In genomic region chr17:80855968-80856862, GRCh38 we compare ENCODE assay signal across 8 cellular contexts.
DNase-seq lines count a peak whose midpoint lies in the region; ATAC-seq lines count a peak whose summit lies in the region.

No MANE protein-coding gene starts in this region.

- H3K4me1 ChIP-seq in adipocyte (ENCODE audit: control insufficient read depth, insufficient read depth, low read length), result peaks cover 29% of the 10 kb centered on the region

- peak; percentile 82 for DNase-seq in NK-92 treated with Interleukin-12 subunit alpha and Interleukin-12 subunit beta, amount 100 ng/mL, for 24 hours (lab: John Stamatoyannopoulos, UW)
- DNase-seq in NK-92 (lab: John Stamatoyannopoulos, UW; ENCODE audit: unreplicated experiment) (no peak), T-cell (peak in 32 of 34 experiments; percentile 18 to 62 (median 38)), adipocyte (ENCODE audit: low read depth) (peak; percentile 98), kidney tubule cell (ENCODE audit: low spot score) (peak; percentile 96), D341Med (ENCODE audit: low spot score) (no peak)
- peak; percentile 66 to 67 for DNase-seq in stimulated activated CD8-positive, alpha-beta memory T cell treated with anti-CD3 and anti-CD28 coated beads, Interleukin-4, amount 100 ng/mL, for 4 hours (ENCODE audit: low read depth in 2 of 2, low spot score in 1 of 2)

- H3K36me3 ChIP-seq in adipocyte (ENCODE audit: control insufficient read depth, insufficient read depth, low read length, severe bottlenecking), result peaks cover 6% of the 10 kb centered on the region

- ATAC-seq in HG03139 (IDR thresholded peaks at IDR 0.05; ENCODE audit: unreplicated experiment) (peak; percentile 57), T-cell (replicated peaks in 1 of 4) (peak; percentile 86 to 100 (median 97))

- POLR2A ChIA-PET in T-cell (lab: Charles Lee), result no interaction called here

- H3K9me3 Mint-ChIP-seq in T-cell, result no peaks in the 10 kb centered on the region

- CTCF ChIA-PET in T-cell (lab: Charles Lee), result no interaction called here

- H3K36me3 Mint-ChIP-seq in T-cell, result peaks cover 48% of the 10 kb centered on the region

- no peaks in the 10 kb centered on the region for H3K9me3 ChIP-seq in adipocyte (ENCODE audit: control insufficient read depth, low read length)

- H3K27ac Mint-ChIP-seq in T-cell, result peak overlapping the region; percentile 83 to 95

- H3K4me3 ChIP-seq in adipocyte (ENCODE audit: low read length), result peak overlapping the region; percentile 16

- no peaks in the 10 kb centered on the region for H3K27me3 Mint-ChIP-seq in T-cell

- no peaks in the 10 kb centered on the region for H3K27me3 ChIP-seq in adipocyte (replicated peaks; ENCODE audit: control insufficient read depth, insufficient read depth, low read length)

- peak overlapping the region in 2 of 3 donors; percentile 41 to 44 for H3K4me3 Mint-ChIP-seq in T-cell

- H3K9ac ChIP-seq in adipocyte (ENCODE audit: low read length), result peak overlapping the region; percentile 74

- H3K4me1 Mint-ChIP-seq in T-cell, result peaks cover 34 to 62% (median 47%) of the 10 kb centered on the region in 3 donors

Comparison
In these comparisons a context has a peak if more than half of its experiments do, and no peak if none do; other contexts are left out.
1. DNase-seq: peak in NK-92 treated with Interleukin-12 subunit alpha and Interleukin-12 subunit beta, amount 100 ng/mL, for 24 hours (single experiment), T-cell (32 of 34), adipocyte (single experiment), kidney tubule cell (single experiment) and stimulated activated CD8-positive, alpha-beta memory T cell treated with anti-CD3 and anti-CD28 coated beads, Interleukin-4, amount 100 ng/mL, for 4 hours (2 of 2); none in NK-92 (single experiment) and D341Med (single experiment).